8 cellular contexts compared by ENCODE assay signal in genomic region chr9:137187386-137187785, GRCh38. TPM values are rescaled to one million over a fixed set of nuclear protein-coding genes. Genes with fewer than 3 reads are reported as not detected.
A peak's percentile ranks its signal among the peaks of the same experiment; 100 is the strongest.
DNase-seq lines count a peak whose midpoint lies in the region; ATAC-seq and TF ChIP-seq lines count a peak whose summit lies in the region.

No MANE protein-coding gene starts in this region.

- H3K9me3 ChIP-seq in heart left ventricle (no peaks in the 10 kb centered on the region), uterus (no peaks in the 10 kb centered on the region)

- intact Hi-C loops in heart left ventricle (cut with DNase I) (loop anchor here (5.0 to 10.0 kb wide), 5 partner anchors 35 to 73 kb away; partner anchors contain the start of genes CYSRT1 (in 4 of the 10), RNF224 (in 4 of the 10), RNF208 (in 2 of the 10) and DPP7 (in 1 of the 10)), cardiac septum (cut with DNase I) (no loop called here), uterus (cut with DNase I; ENCODE audit: low total_unique reads) (no loop called here)

- H3K4me1 ChIP-seq in heart left ventricle (peaks cover 18 to 62% (median 41%) of the 10 kb centered on the region in 12 donors), uterus (peaks cover 14 to 24% of the 10 kb centered on the region in 2 donors)

- no peak for TF ChIP-seq POLR2A in heart left ventricle (IDR thresholded peaks at IDR 0.05)
- TF ChIP-seq POLR2A in uterus (IDR thresholded peaks at IDR 0.05) = no peak

- no peaks in the 10 kb centered on the region for H3K27me3 ChIP-seq in heart left ventricle
- no peaks in the 10 kb centered on the region for H3K27me3 ChIP-seq in brain microvascular endothelial cell (replicated peaks)
- H3K27me3 ChIP-seq in uterus = no peaks in the 10 kb centered on the region

- peaks cover 6% of the 10 kb centered on the region for H3K36me3 Mint-ChIP-seq in mesothelial cell of epicardium

- peaks cover 30% of the 10 kb centered on the region for H3K4me1 Mint-ChIP-seq in mesothelial cell of epicardium

- no peak for DNase-seq in heart left ventricle
- no peak for DNase-seq in cardiac septum (ENCODE audit: low spot score)
- no peak for DNase-seq in brain microvascular endothelial cell
- no peak for DNase-seq in mesothelial cell of epicardium (ENCODE audit: low spot score in 2 of 2, unreplicated experiment in 2 of 2)
- DNase-seq in uterus = no peak
- DNase-seq in SIG-M5 (lab: John Stamatoyannopoulos, UW) = no peak

- peaks cover 0 to 73% (median 50%) of the 10 kb centered on the region in 9 donors for H3K36me3 ChIP-seq in heart left ventricle
- peaks cover 29% of the 10 kb centered on the region for H3K36me3 ChIP-seq in brain microvascular endothelial cell (replicated peaks)
- H3K36me3 ChIP-seq in uterus = no peaks in the 10 kb centered on the region

- 78 to 90% (median 85%) methylated on average over 11 to 15 of the region's 15 CpGs for WGBS in heart left ventricle, 4 donors

- peak overlapping the region; percentile 93 for H3K4me3 Mint-ChIP-seq in mesothelial cell of epicardium

- H3K27me3 Mint-ChIP-seq in mesothelial cell of epicardium (ENCODE audit: low read depth) = no peaks in the 10 kb centered on the region

- TF ChIP-seq CTCF in heart left ventricle (IDR thresholded peaks at IDR 0.05) (no peak), brain microvascular endothelial cell (IDR thresholded peaks at IDR 0.05; ENCODE audit: low read depth, low read length, missing control alignments) (no peak), mesothelial cell of epicardium (IDR thresholded peaks at IDR 0.05; ENCODE audit: unreplicated experiment) (no peak), uterus (IDR thresholded peaks at IDR 0.05) (no peak)

- H3K27ac ChIP-seq in heart left ventricle = no peak overlapping the region
- no peak overlapping the region for H3K27ac ChIP-seq in brain microvascular endothelial cell
- no peak overlapping the region for H3K27ac ChIP-seq in uterus

- peak overlapping the region; percentile 93 for H3K27ac Mint-ChIP-seq in mesothelial cell of epicardium

- H3K4me3 ChIP-seq in heart left ventricle (peak overlapping the region; percentile 68 to 100 (median 90)), brain microvascular endothelial cell (ENCODE audit: low read depth, low read length) (peak overlapping the region; percentile 86), uterus (peak overlapping the region; percentile 79 to 92)

- no peak for ATAC-seq in heart left ventricle
- no peak for ATAC-seq in GM21717 (IDR thresholded peaks at IDR 0.05; ENCODE audit: unreplicated experiment)
- ATAC-seq in HG02588 (IDR thresholded peaks at IDR 0.05; ENCODE audit: unreplicated experiment) = no peak

- in situ Hi-C loops in brain microvascular endothelial cell (cut with HindIII; ENCODE audit: low pct_ligation_motif_present, low sequenced_read_pairs) = no loop called here

- H3K9me3 Mint-ChIP-seq in mesothelial cell of epicardium = no peaks in the 10 kb centered on the region

RNA-seq across cellular contexts. Expression of gene ANAPC2, which starts 1.0 kb away (rescaled TPM):
- total RNA-seq in heart left ventricle = 10 to 100 TPM; 14.3 to 35.9 (median 28.9) TPM
- 10 to 100 TPM; 26.6 to 33.4 TPM for polyA plus RNA-seq in heart left ventricle
- total RNA-seq in cardiac septum = 32.5 TPM
- total RNA-seq in mesothelial cell of epicardium = 86.1 to 89.3 TPM (median 87.1 TPM) in 3 replicates
- total RNA-seq in uterus = 10 to 100 TPM in 3 of 4 donors, 1 to 10 TPM in 1; 6.7 to 65.6 (median 24.9) TPM

RNA-seq across cellular contexts. Expression of gene SSNA1, which starts 1.1 kb away (rescaled TPM):
- total RNA-seq in heart left ventricle (100 to 1,000 TPM in 2 of 9 donors, 10 to 100 TPM in 7; 46.0 to 123 (median 59.9) TPM), cardiac septum (59.5 TPM), mesothelial cell of epicardium (40.9 to 43.8 TPM (median 42.8 TPM) in 3 replicates), uterus (10 to 100 TPM; 17.1 to 47.1 (median 40.6) TPM)
- polyA plus RNA-seq in heart left ventricle = 100 to 1,000 TPM; 120 to 161 TPM

RNA-seq across cellular contexts. Expression of gene TPRN, which starts 13.2 kb away (rescaled TPM):
- total RNA-seq in heart left ventricle = 10 to 100 TPM; 11.5 to 18.0 (median 16.6) TPM
- polyA plus RNA-seq in heart left ventricle = 10 to 100 TPM; 12.5 to 16.7 TPM
- 13.5 TPM for total RNA-seq in cardiac septum
- 16.7 to 18.5 TPM (median 17.6 TPM) in 3 replicates for total RNA-seq in mesothelial cell of epicardium
- 10 to 100 TPM in 1 of 4 donors, 1 to 10 TPM in 2, under 1 TPM in 1; 0.29 to 17.1 (median 5.5) TPM for total RNA-seq in uterus

RNA-seq across cellular contexts. Expression of gene TMEM210, which starts 15.5 kb away (rescaled TPM):
- total RNA-seq in heart left ventricle (not detected), cardiac septum (not detected), mesothelial cell of epicardium (not detected in 3 replicates), uterus (not detected)
- not detected for polyA plus RNA-seq in heart left ventricle

RNA-seq across cellular contexts. Expression of gene LRRC26, which starts 17.5 kb away (rescaled TPM):
- total RNA-seq in heart left ventricle = not detected
- not detected for polyA plus RNA-seq in heart left ventricle
- not detected for total RNA-seq in cardiac septum
- not detected in 3 replicates for total RNA-seq in mesothelial cell of epicardium
- total RNA-seq in uterus = under 1 TPM in 1 of 4 donors, not detected in 3; 0.29 TPM

Comparison
In these comparisons a context has a peak if more than half of its experiments do, and no peak if none do; other contexts are left out.
1. intact Hi-C loops: an anchor here in heart left ventricle (5.0 to 10.0 kb wide); none called in cardiac septum and uterus.